In genomic region chr11:1750840-1751520, GRCh38 we compare ENCODE assay signal across 1 cellular context.
TF ChIP-seq lines count a peak whose summit lies in the region.

No MANE protein-coding gene starts in this region.

TF ChIP-seq in SK-N-SH treated with all-trans-retinoic acid at 6 μM for 48 hours, 23 proteins besides CTCF, POLR2A, EP300 and RAD21 (continued from another document):
- TF ChIP-seq POU6F1 (CRISPR knock-in tag; IDR thresholded peaks at IDR 0.05; ENCODE audit: borderline replicate concordance, low read depth) (no peak), PATZ1 (CRISPR knock-in tag; IDR thresholded peaks at IDR 0.05; ENCODE audit: borderline replicate concordance) (no peak), ZNF70 (CRISPR knock-in tag; IDR thresholded peaks at IDR 0.05) (no peak), CSDC2 (CRISPR knock-in tag; IDR thresholded peaks at IDR 0.05) (no peak), BACH2 (CRISPR knock-in tag; IDR thresholded peaks at IDR 0.05; ENCODE audit: borderline replicate concordance) (no peak), OSR1 (CRISPR knock-in tag; IDR thresholded peaks at IDR 0.05) (no peak), ARNTL (CRISPR knock-in tag; IDR thresholded peaks at IDR 0.05; ENCODE audit: borderline replicate concordance, low read depth) (no peak)
